ENCODE assay signal across 18 cellular contexts in the genomic region with DNA sequence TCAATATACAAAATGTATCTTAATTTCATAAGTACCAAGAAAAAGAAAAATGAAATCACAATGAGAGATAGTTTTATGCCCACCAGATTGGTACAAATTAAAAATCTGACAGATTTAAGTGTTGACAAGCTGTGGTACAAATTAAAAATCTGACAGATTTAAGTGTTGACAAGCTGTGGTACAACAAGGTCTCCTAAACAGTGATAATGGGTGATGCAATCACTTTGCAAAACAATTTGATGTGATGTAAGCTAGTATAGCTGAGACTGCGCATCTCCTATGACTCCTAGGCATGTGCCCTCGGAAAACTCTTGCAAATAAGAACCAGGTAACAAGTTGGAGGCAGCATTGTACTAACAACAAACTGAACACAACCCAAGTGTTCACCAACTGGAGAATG.
DNase-seq lines count a peak whose midpoint lies in the region; ATAC-seq, FAIRE-seq and TF ChIP-seq lines count a peak whose summit lies in the region.
"Had no signal": no experiment of that assay in that cellular context is flagged by ENCODE, and none has a peak within 500 bp of the region (broad histone marks: within the 10 kb centered on the region; RNA-seq: fewer than 3 reads in every experiment).

No MANE protein-coding gene starts in this region.

- RAD21 ChIA-PET in HCT116 (lab: Charles Lee; ENCODE audit: low non-redundant PET in 1 of 2, low total read pairs in 2 of 2, uncharacterized antibody in 2 of 2, unreplicated experiment in 2 of 2) = no interaction called here

- CTCF ChIA-PET in A549 (lab: Yijun Ruan, JAX) = interaction anchor here (1.6 kb wide), 1 partner anchor 10 kb away, joined by 6 read pairs; no protein-coding TSS in a partner anchor
- CTCF ChIA-PET in HCT116 (lab: Charles Lee) = no interaction called here
- CTCF ChIA-PET in WTC11 (lab: Charles Lee) = interaction anchor here (2.4 kb wide), 1 partner anchor 10 kb away, joined by 19 read pairs; no protein-coding TSS in a partner anchor

- POLR2A ChIA-PET in A549 (lab: Yijun Ruan, JAX) = no interaction called here
- POLR2A ChIA-PET in HCT116 (lab: Charles Lee) = no interaction called here
- POLR2A ChIA-PET in WTC11 (lab: Charles Lee) = no interaction called here

- H3K9ac ChIP-seq in HCT116 (ENCODE audit: low read length) = no peak overlapping the region
- H3K9ac ChIP-seq: BLaER1 treated with 17β-estradiol and CSF1 and Interleukin-3, amounts not matched to agents 10 nM and 100 nM had no signal

- WGBS in A549 (ENCODE audit: missing lambda C conversion rate) = 21% methylated on average over 2 of the region's 2 CpGs
- WGBS in upper lobe of left lung, 2 donors = 88 to 98% methylated on average over 2 of the region's 2 CpGs

- H3K9me3 ChIP-seq in A549 (peaks cover 10% of the 10 kb centered on the region; the same call in 2 of the 3 replicates), HCT116 (ENCODE audit: control insufficient read depth in 1 of 2, insufficient read depth in 1 of 2, low read depth in 1 of 2, low read length in 2 of 2) (peaks cover 0 to 3% of the 10 kb centered on the region in 2 experiments; a peak in 1 of 4 replicates), upper lobe of left lung (peaks cover 0 to 8% (median 0%) of the 10 kb centered on the region in 4 donors)

- H3K4me2 ChIP-seq in A549 = no peak overlapping the region
- no peak overlapping the region for H3K4me2 ChIP-seq in HCT116 (ENCODE audit: low read length)
- H3K4me2 ChIP-seq: BLaER1 treated with 17β-estradiol and CSF1 and Interleukin-3, amounts not matched to agents 10 nM and 100 nM had no signal

- peaks cover 16% of the 10 kb centered on the region for H3K9me3 Mint-ChIP-seq in WTC11

- H3K27ac Mint-ChIP-seq in WTC11 = no peak overlapping the region
- H3K27ac Mint-ChIP-seq: B cell; CD4-positive, CD25-positive, alpha-beta regulatory T cell; CD8-positive, alpha-beta memory T cell; H9 had no signal

- no peaks in the 10 kb centered on the region for H3K27me3 ChIP-seq in HCT116 (ENCODE audit: insufficient read depth, low read length)
- no peaks in the 10 kb centered on the region for H3K27me3 ChIP-seq in upper lobe of left lung
- H3K27me3 ChIP-seq: BLaER1 treated with 17β-estradiol and CSF1 and Interleukin-3, amounts not matched to agents 10 nM and 100 nM had no signal

- H3K79me2 ChIP-seq in HCT116 (ENCODE audit: insufficient read depth, low read length) = no peaks in the 10 kb centered on the region

- H3K36me3 Mint-ChIP-seq in WTC11 = 0 out of 2 replicates have a peak, but pooled peaks cover 3% of the 10 kb centered on the region
- H3K36me3 Mint-ChIP-seq: CD4-positive, CD25-positive, alpha-beta regulatory T cell had no signal

- no peaks in the 10 kb centered on the region for H3K27me3 Mint-ChIP-seq in WTC11 (ENCODE audit: low read depth)
- H3K27me3 Mint-ChIP-seq: CD4-positive, CD25-positive, alpha-beta regulatory T cell had no signal

- no peak overlapping the region for H3K4me3 Mint-ChIP-seq in WTC11
- H3K4me3 Mint-ChIP-seq: B cell; CD4-positive, CD25-positive, alpha-beta regulatory T cell; CD8-positive, alpha-beta memory T cell; H9 had no signal

- no peaks in the 10 kb centered on the region for H4K20me1 ChIP-seq in HCT116 (ENCODE audit: insufficient read depth)
- H4K20me1 ChIP-seq: BLaER1 treated with 17β-estradiol and CSF1 and Interleukin-3, amounts not matched to agents 10 nM and 100 nM had no signal

- TF ChIP-seq CTCF in A549 (IDR thresholded peaks at IDR 0.05) (no peak), HCT116 (IDR thresholded peaks at IDR 0.05 in 2 of 3, conservative IDR thresholded peaks at IDR 0.05 in 1 of 3; ENCODE audit: borderline replicate concordance in 1 of 3, insufficient read depth in 1 of 3, low read depth in 2 of 3, low read length in 2 of 3) (no peak), WTC11 (IDR thresholded peaks at IDR 0.05) (no peak), upper lobe of left lung (IDR thresholded peaks at IDR 0.05) (no peak)

- no peak for DNase-seq in A549 (ENCODE audit: low read depth in 1 of 2, low spot score in 1 of 2)
- DNase-seq in HCT116 (ENCODE audit: low read depth, low spot score) = no peak
- no peak for DNase-seq in WTC11 (ENCODE audit: low spot score)
- DNase-seq in upper lobe of left lung = no peak
- DNase-seq in HTR-8/SVneo (ENCODE audit: insufficient read length, low spot score) = no peak
- DNase-seq: 8988T; CD4-positive, CD25-positive, alpha-beta regulatory T cell; CD8-positive, alpha-beta memory T cell; COR-L47; GOT3; H9 had no signal

- no peak for TF ChIP-seq POLR2A in A549 (IDR thresholded peaks at IDR 0.05; ENCODE audit: low read length)
- TF ChIP-seq POLR2A in HCT116 (IDR thresholded peaks at IDR 0.05; ENCODE audit: borderline replicate concordance, extremely low read depth, insufficient read depth, insufficient read length) = no peak
- no peak for TF ChIP-seq POLR2A in upper lobe of left lung (IDR thresholded peaks at IDR 0.05)

- H3K36me3 ChIP-seq in HCT116 (ENCODE audit: control insufficient read depth in 1 of 2, insufficient read depth in 2 of 2, low read length in 2 of 2) = no peaks in the 10 kb centered on the region
- no peaks in the 10 kb centered on the region for H3K36me3 ChIP-seq in upper lobe of left lung

- FAIRE-seq in A549 (lab: Jason Lieb, UNC) (no peak), islet of Langerhans (lab: Jason Lieb, UNC) (peak; percentile 51), HTR-8/SVneo (lab: Jason Lieb, UNC) (no peak)
- FAIRE-seq: G401.6, GM12892, GM18507 had no signal

- no peak for TF ChIP-seq RAD21 in A549 (conservative IDR thresholded peaks at IDR 0.05 in 1 of 2, IDR thresholded peaks at IDR 0.05 in 1 of 2)
- TF ChIP-seq RAD21 in HCT116 (IDR thresholded peaks at IDR 0.05; ENCODE audit: low read depth) = no peak

- H3K4me3 ChIP-seq in A549 (no peak overlapping the region), HCT116 (replicated peaks in 1 of 2; ENCODE audit: low read depth in 1 of 2, low read length in 2 of 2) (no peak overlapping the region), upper lobe of left lung (no peak overlapping the region)
- H3K4me3 ChIP-seq: BLaER1 treated with 17β-estradiol and CSF1 and Interleukin-3, amounts not matched to agents 10 nM and 100 nM had no signal

- H2AFZ ChIP-seq in HCT116 (ENCODE audit: low read depth, low read length, poor library complexity, severe bottlenecking) = no peak overlapping the region

- no peak for TF ChIP-seq EP300 in A549 (IDR thresholded peaks at IDR 0.05)
- TF ChIP-seq EP300 in upper lobe of left lung (IDR thresholded peaks at IDR 0.05) = no peak

- H3K27ac ChIP-seq in A549 (no peak overlapping the region), HCT116 (ENCODE audit: low read depth, low read length) (no peak overlapping the region), upper lobe of left lung (no peak overlapping the region)
- H3K27ac ChIP-seq: BLaER1 treated with 17β-estradiol and CSF1 and Interleukin-3, amounts not matched to agents 10 nM and 100 nM had no signal

- H3K4me1 Mint-ChIP-seq in WTC11 = peaks cover 5% of the 10 kb centered on the region
- H3K4me1 Mint-ChIP-seq: B cell; CD4-positive, CD25-positive, alpha-beta regulatory T cell; CD8-positive, alpha-beta memory T cell had no signal

- ATAC-seq in A549 (no peak), HCT116 (no peak), WTC11 (no peak), HG03378 (IDR thresholded peaks at IDR 0.05; ENCODE audit: unreplicated experiment) (no peak), upper lobe of left lung (ENCODE audit: low FRiP score in 2 of 2) (no peak)

- intact Hi-C loops in HCT116 (cut with micrococcal nuclease) = no loop called here

- H3K4me1 ChIP-seq in A549 (no peaks in the 10 kb centered on the region), HCT116 (ENCODE audit: control insufficient read depth in 1 of 2, insufficient read depth in 2 of 2, low read length in 2 of 2) (no peaks in the 10 kb centered on the region), upper lobe of left lung (no peaks in the 10 kb centered on the region)

- no peaks in the 10 kb centered on the region for H3K9me2 ChIP-seq in HCT116 (ENCODE audit: insufficient read depth)

- BruUV-seq in HCT116 (replicated peaks; lab: Mats Ljungman, UMichigan) = no TSS peak

TF ChIP-seq in A549, 52 proteins besides CTCF, POLR2A, EP300 and RAD21:
- TF ChIP-seq, protein P1, sequence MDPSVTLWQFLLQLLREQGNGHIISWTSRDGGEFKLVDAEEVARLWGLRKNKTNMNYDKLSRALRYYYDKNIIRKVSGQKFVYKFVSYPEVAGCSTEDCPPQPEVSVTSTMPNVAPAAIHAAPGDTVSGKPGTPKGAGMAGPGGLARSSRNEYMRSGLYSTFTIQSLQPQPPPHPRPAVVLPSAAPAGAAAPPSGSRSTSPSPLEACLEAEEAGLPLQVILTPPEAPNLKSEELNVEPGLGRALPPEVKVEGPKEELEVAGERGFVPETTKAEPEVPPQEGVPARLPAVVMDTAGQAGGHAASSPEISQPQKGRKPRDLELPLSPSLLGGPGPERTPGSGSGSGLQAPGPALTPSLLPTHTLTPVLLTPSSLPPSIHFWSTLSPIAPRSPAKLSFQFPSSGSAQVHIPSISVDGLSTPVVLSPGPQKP (IDR thresholded peaks at IDR 0.05; ENCODE audit: low read depth, low read length) = no peak
- TF ChIP-seq ZFP36 (IDR thresholded peaks at IDR 0.05; ENCODE audit: borderline replicate concordance, partially characterized antibody) (peak; percentile 79), JUN (IDR thresholded peaks at IDR 0.05) (no peak)

TF ChIP-seq in HCT116, 20 proteins besides CTCF, POLR2A, EP300 and RAD21 (continues in another document):
- TF ChIP-seq CEBPB (IDR thresholded peaks at IDR 0.05; ENCODE audit: low read depth) (peak; percentile 35; the same call in 1 of the 2 replicates), TCF7L2 (IDR thresholded peaks at IDR 0.05; ENCODE audit: borderline replicate concordance, extremely low read depth, insufficient read depth, insufficient read length) (no peak), SIN3A (IDR thresholded peaks at IDR 0.05; ENCODE audit: low read depth) (no peak)

TF ChIP-seq in WTC11, 78 proteins besides CTCF, POLR2A, EP300 and RAD21:
- TF ChIP-seq, protein P2, sequence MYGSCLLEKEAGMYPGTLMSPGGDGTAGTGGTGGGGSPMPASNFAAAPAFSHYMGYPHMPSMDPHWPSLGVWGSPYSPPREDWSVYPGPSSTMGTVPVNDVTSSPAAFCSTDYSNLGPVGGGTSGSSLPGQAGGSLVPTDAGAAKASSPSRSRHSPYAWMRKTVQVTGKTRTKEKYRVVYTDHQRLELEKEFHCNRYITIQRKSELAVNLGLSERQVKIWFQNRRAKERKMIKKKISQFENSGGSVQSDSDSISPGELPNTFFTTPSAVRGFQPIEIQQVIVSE (CRISPR knock-in tag; IDR thresholded peaks at IDR 0.05; ENCODE audit: borderline replicate concordance) = no peak
- peak; percentile 73; the same call in 1 of the 2 replicates for TF ChIP-seq GTF2I (CRISPR knock-in tag; conservative IDR thresholded peaks at IDR 0.05)
TF ChIP-seq in WTC11: peak in this region for 1.
